13 cellular contexts compared by ENCODE assay signal in the genomic region with DNA sequence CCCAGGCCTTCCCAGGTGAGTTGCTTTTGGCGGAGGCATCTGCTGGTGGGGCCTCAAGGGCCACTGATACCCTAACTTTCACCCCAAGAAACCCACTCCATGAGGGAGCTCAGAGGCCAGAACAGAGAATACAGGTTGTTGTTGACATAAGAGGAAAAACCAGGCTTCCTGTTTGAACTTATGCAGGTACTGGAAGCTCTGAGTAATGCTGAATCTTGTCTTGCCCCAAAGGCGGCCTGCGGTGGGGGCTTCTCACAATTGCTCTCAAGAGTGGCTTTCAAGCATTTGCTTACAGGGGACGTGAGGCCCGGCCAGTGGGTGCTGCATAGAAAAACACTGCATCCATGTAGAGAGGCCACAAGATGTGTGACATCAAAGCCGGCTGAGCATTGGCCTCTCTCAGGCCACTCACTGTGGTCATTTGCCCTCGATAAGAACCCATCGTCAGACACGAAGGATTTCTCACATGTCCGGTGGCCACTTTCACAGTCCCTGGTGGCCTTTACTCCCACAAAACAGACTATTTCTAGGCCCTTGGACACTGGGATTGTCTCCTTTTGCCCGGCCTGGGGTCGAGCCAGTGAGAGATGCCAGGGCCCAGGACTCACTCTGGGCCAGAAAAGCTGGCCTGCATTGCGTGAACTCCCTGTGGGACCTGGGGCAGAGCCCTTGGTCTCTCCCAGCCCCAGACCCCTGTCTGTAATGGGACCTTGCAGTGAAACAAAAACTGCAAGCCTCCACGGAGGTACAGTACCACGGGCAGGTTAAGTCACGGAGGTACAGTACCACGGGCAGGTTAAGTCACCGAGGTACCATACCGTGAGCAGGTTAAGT. TPM values are rescaled to one million over a fixed set of nuclear protein-coding genes. Genes with fewer than 3 reads are reported as not detected.
DNase-seq lines count a peak whose midpoint lies in the region; ATAC-seq lines count a peak whose summit lies in the region.
"Had no signal": no experiment of that assay in that cellular context is flagged by ENCODE, and none has a peak within 500 bp of the region (broad histone marks: within the 10 kb centered on the region; RNA-seq: fewer than 3 reads in every experiment).

No MANE protein-coding gene starts in this region.

- H3K9me3 Mint-ChIP-seq in T-cell, result peaks cover 0 to 5% (median 0%) of the 10 kb centered on the region in 3 donors
- H3K9me3 Mint-ChIP-seq: neural crest cell had no signal

- CTCF ChIA-PET in T-cell (lab: Charles Lee), result no interaction called here

- peak in 27 of 34 experiments; percentile 28 to 73 (median 52) for DNase-seq in T-cell
- DNase-seq in activated T-cell treated with anti-CD3 and anti-CD28 coated beads for 1 hour (ENCODE audit: low read depth), result peak; percentile 66
- DNase-seq in effector CD4-positive, alpha-beta T cell, result peak; percentile 55
- DNase-seq in stimulated activated CD8-positive, alpha-beta memory T cell treated with anti-CD3 and anti-CD28 coated beads, Interleukin-15, amount 100 ng/mL, for 1 hour (ENCODE audit: low read depth), result peak; percentile 47
- DNase-seq in kidney tubule cell (ENCODE audit: low spot score), result no peak
- no peak for DNase-seq in NCI-H2107 (lab: John Stamatoyannopoulos, UW)
- DNase-seq in NCI-H748 (lab: John Stamatoyannopoulos, UW; ENCODE audit: unreplicated experiment), result no peak
- DNase-seq: BE2C, body of pancreas, NCI-H1048, stomach had no signal

- ATAC-seq in T-cell (replicated peaks in 1 of 4) (peak; percentile 80 to 89 (median 87)), GM21423 (IDR thresholded peaks at IDR 0.05; ENCODE audit: unreplicated experiment) (no peak)
- ATAC-seq: body of pancreas had no signal

- H3K27ac Mint-ChIP-seq in T-cell, result peak overlapping the region; percentile 98

- H3K27me3 Mint-ChIP-seq in T-cell, result no peaks in the 10 kb centered on the region

- POLR2A ChIA-PET in T-cell (lab: Charles Lee), result interaction anchor here in 1 of 2 donors (0.6 kb wide), 1 partner anchor 20 kb away, joined by 4 read pairs; no protein-coding TSS in a partner anchor

- H3K36me3 Mint-ChIP-seq in T-cell, result no peaks in the 10 kb centered on the region

- peaks cover 81 to 84% (median 81%) of the 10 kb centered on the region in 3 donors for H3K4me1 Mint-ChIP-seq in T-cell
- H3K4me1 Mint-ChIP-seq: neural crest cell had no signal

- H3K4me3 Mint-ChIP-seq in T-cell, result peak overlapping the region; percentile 37 to 63 (median 44)
- H3K4me3 Mint-ChIP-seq: neural crest cell had no signal

RNA-seq across cellular contexts. Expression of gene TCF7, which starts 34.5 kb away (rescaled TPM):
- 100 to 1,000 TPM; 503 to 749 (median 693) TPM for total RNA-seq in T-cell

Comparison
In these comparisons a context has a peak if more than half of its experiments do, and no peak if none do; other contexts are left out.
1. DNase-seq: peak in T-cell (27 of 34), activated T-cell treated with anti-CD3 and anti-CD28 coated beads for 1 hour (single experiment), effector CD4-positive, alpha-beta T cell (single experiment) and stimulated activated CD8-positive, alpha-beta memory T cell treated with anti-CD3 and anti-CD28 coated beads, Interleukin-15, amount 100 ng/mL, for 1 hour (single experiment); none in kidney tubule cell (single experiment), NCI-H2107 (single experiment) and NCI-H748 (single experiment).